ENCODE assay signal across 2 cellular contexts in the genomic region with DNA sequence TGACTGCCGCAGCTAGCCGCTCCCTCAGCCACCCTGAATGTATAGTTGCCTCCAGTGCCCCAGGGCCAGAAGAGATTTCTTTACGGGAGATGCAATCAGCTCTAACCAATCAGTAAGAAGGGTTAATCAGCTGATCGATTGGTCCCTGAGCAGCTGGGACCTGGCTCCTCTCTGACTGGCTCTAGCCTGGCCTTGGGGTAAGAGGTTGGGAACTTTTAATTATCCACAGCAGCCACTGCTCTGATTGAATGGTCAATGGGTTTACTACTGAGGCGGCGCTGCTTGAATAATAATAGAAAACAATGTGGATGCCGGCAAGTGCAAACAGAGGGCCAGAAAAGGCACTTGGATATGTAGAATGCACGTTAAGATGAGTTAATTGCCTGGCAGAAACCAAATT.
TF ChIP-seq lines count a peak whose summit lies in the region.

No MANE protein-coding gene starts in this region.

TF ChIP-seq in H1, 55 proteins besides CTCF, POLR2A, EP300 and RAD21 (continued from another document):
- TF ChIP-seq KDM1A (IDR thresholded peaks at IDR 0.05; ENCODE audit: borderline replicate concordance, low read length), result 0 out of 2 replicates have a peak, but pooled peaks have one; percentile 43
- TF ChIP-seq TAF1 (IDR thresholded peaks at IDR 0.05; ENCODE audit: low read depth, low read length), result 0 out of 2 replicates have a peak, but pooled peaks have one; percentile 29
- TF ChIP-seq, protein P1, sequence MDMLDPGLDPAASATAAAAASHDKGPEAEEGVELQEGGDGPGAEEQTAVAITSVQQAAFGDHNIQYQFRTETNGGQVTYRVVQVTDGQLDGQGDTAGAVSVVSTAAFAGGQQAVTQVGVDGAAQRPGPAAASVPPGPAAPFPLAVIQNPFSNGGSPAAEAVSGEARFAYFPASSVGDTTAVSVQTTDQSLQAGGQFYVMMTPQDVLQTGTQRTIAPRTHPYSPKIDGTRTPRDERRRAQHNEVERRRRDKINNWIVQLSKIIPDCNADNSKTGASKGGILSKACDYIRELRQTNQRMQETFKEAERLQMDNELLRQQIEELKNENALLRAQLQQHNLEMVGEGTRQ (IDR thresholded peaks at IDR 0.05; ENCODE audit: low read length), result peak; percentile 36; the same call in 1 of the 2 replicates
- TF ChIP-seq NANOG (IDR thresholded peaks at IDR 0.05; ENCODE audit: insufficient read depth, low read depth, low read length, poor library complexity, severe bottlenecking), result peak; percentile 80
- TF ChIP-seq HDAC2 (IDR thresholded peaks at IDR 0.05; ENCODE audit: borderline replicate concordance in 1 of 2, low read depth in 2 of 2, low read length in 2 of 2), result 0 out of 4 replicates have a peak, but pooled peaks of 1 of the 2 experiments have one; percentile 39
- peak; percentile 68; the same call in 1 of the 2 replicates for TF ChIP-seq POU5F1 (IDR thresholded peaks at IDR 0.05; ENCODE audit: low read depth, low read length)
TF ChIP-seq in H1: peak in this region for 7.

TF ChIP-seq in SK-N-SH, 30 proteins besides CTCF, POLR2A, EP300 and RAD21 (continued from another document):
- TF ChIP-seq, protein P2, sequence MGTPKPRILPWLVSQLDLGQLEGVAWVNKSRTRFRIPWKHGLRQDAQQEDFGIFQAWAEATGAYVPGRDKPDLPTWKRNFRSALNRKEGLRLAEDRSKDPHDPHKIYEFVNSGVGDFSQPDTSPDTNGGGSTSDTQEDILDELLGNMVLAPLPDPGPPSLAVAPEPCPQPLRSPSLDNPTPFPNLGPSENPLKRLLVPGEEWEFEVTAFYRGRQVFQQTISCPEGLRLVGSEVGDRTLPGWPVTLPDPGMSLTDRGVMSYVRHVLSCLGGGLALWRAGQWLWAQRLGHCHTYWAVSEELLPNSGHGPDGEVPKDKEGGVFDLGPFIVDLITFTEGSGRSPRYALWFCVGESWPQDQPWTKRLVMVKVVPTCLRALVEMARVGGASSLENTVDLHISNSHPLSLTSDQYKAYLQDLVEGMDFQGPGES (IDR thresholded peaks at IDR 0.05; ENCODE audit: low read depth, low read length), result no peak
- TF ChIP-seq RCOR1 (IDR thresholded peaks at IDR 0.05; ENCODE audit: low read length) (no peak), FOXJ3 (CRISPR knock-in tag; IDR thresholded peaks at IDR 0.05) (no peak), NRF1 (IDR thresholded peaks at IDR 0.05; ENCODE audit: low read depth, low read length) (no peak), SIN3A (IDR thresholded peaks at IDR 0.05; ENCODE audit: borderline replicate concordance, low read depth, low read length) (no peak), GATA2 (CRISPR knock-in tag; IDR thresholded peaks at IDR 0.05) (no peak), FOXM1 (IDR thresholded peaks at IDR 0.05; ENCODE audit: low read depth) (no peak), JUND (IDR thresholded peaks at IDR 0.05) (no peak), YY1 (IDR thresholded peaks at IDR 0.05; ENCODE audit: low read depth) (no peak), RFX5 (IDR thresholded peaks at IDR 0.05; ENCODE audit: low read length) (no peak), CHD2 (IDR thresholded peaks at IDR 0.05; ENCODE audit: low read length, partially characterized antibody) (no peak), TAF1 (IDR thresholded peaks at IDR 0.05; ENCODE audit: borderline replicate concordance, low read depth, low read length) (no peak)
- TF ChIP-seq, protein P1 (IDR thresholded peaks at IDR 0.05; ENCODE audit: borderline replicate concordance, low read depth, low read length), result no peak
- TF ChIP-seq, protein P3, sequence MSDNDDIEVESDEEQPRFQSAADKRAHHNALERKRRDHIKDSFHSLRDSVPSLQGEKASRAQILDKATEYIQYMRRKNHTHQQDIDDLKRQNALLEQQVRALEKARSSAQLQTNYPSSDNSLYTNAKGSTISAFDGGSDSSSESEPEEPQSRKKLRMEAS (IDR thresholded peaks at IDR 0.05; ENCODE audit: low read depth), result no peak
- TF ChIP-seq, protein P4, sequence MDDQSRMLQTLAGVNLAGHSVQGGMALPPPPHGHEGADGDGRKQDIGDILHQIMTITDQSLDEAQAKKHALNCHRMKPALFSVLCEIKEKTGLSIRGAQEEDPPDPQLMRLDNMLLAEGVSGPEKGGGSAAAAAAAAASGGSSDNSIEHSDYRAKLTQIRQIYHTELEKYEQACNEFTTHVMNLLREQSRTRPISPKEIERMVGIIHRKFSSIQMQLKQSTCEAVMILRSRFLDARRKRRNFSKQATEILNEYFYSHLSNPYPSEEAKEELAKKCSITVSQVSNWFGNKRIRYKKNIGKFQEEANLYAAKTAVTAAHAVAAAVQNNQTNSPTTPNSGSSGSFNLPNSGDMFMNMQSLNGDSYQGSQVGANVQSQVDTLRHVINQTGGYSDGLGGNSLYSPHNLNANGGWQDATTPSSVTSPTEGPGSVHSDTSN (IDR thresholded peaks at IDR 0.05), result no peak
- TF ChIP-seq, protein P5, sequence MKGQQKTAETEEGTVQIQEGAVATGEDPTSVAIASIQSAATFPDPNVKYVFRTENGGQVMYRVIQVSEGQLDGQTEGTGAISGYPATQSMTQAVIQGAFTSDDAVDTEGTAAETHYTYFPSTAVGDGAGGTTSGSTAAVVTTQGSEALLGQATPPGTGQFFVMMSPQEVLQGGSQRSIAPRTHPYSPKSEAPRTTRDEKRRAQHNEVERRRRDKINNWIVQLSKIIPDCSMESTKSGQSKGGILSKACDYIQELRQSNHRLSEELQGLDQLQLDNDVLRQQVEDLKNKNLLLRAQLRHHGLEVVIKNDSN (IDR thresholded peaks at IDR 0.05; ENCODE audit: borderline replicate concordance, low read depth), result no peak
